In genomic region chr9:111937781-111938426, GRCh38 we compare ENCODE assay signal across 8 cellular contexts. TPM values are rescaled to one million over a fixed set of nuclear protein-coding genes. Genes with fewer than 3 reads are reported as not detected.
DNase-seq lines count a peak whose midpoint lies in the region; ATAC-seq, FAIRE-seq and TF ChIP-seq lines count a peak whose summit lies in the region.

No MANE protein-coding gene starts in this region.

- DNase-seq in GM12865 (ENCODE audit: low read depth) (peak; percentile 85), endothelial cell of umbilical vein (ENCODE audit: low read depth, low spot score) (peak; percentile 52), NCI-H748 (lab: John Stamatoyannopoulos, UW; ENCODE audit: unreplicated experiment) (no peak), 8988T (no peak), NCI-H2107 (lab: John Stamatoyannopoulos, UW) (no peak)
- DNase-seq in activated CD4-positive, CD25-positive, alpha-beta regulatory T cell treated with anti-CD3 and anti-CD28 coated beads, Interleukin-2, amount 50 U/mL, for 72 hours = peak; percentile 48

- peaks cover 6% of the 10 kb centered on the region for H3K4me1 ChIP-seq in endothelial cell of umbilical vein (ENCODE audit: control insufficient read depth, extremely low read depth, insufficient read depth, low read length)

- no peaks in the 10 kb centered on the region for H3K9me1 ChIP-seq in endothelial cell of umbilical vein (replicated peaks; ENCODE audit: control insufficient read depth, extremely low read depth, insufficient read depth, low read length)

- ATAC-seq in HG02885 (IDR thresholded peaks at IDR 0.05; ENCODE audit: poor library complexity, unreplicated experiment) = peak; percentile 71

- H2AFZ ChIP-seq in endothelial cell of umbilical vein (ENCODE audit: low read depth, low read length) = no peak overlapping the region

- H3K4me3 ChIP-seq in GM12865 (ENCODE audit: low read depth, low read length) (peak overlapping the region; percentile 13), endothelial cell of umbilical vein (replicated peaks in 1 of 3; ENCODE audit: insufficient read depth in 1 of 3, low read depth in 1 of 3, low read length in 3 of 3) (no peak overlapping the region), skin epidermis (no peak overlapping the region)

- peak; percentile 55 for FAIRE-seq in endothelial cell of umbilical vein (lab: Jason Lieb, UNC)

- peaks cover 3 to 4% of the 10 kb centered on the region in 2 experiments for H3K36me3 ChIP-seq in endothelial cell of umbilical vein (ENCODE audit: control insufficient read depth in 2 of 2, extremely low read depth in 1 of 2, insufficient read depth in 2 of 2, low read length in 2 of 2)

- POLR2A ChIA-PET in endothelial cell of umbilical vein (lab: Charles Lee) = no interaction called here

- intact Hi-C loops in endothelial cell of umbilical vein (cut with micrococcal nuclease) = no loop called here

- TF ChIP-seq CTCF in GM12865 (IDR thresholded peaks at IDR 0.05; ENCODE audit: insufficient read depth, low read depth, low read length, missing control alignments) = no peak
- no peak for TF ChIP-seq CTCF in endothelial cell of umbilical vein (IDR thresholded peaks at IDR 0.05; ENCODE audit: extremely low read depth in 1 of 2, insufficient read depth in 1 of 2, low read depth in 1 of 2, low read length in 2 of 2)

- H3K9me3 ChIP-seq in endothelial cell of umbilical vein (replicated peaks; ENCODE audit: control insufficient read depth, insufficient read depth, low read length) = no peaks in the 10 kb centered on the region

- H3K9ac ChIP-seq in endothelial cell of umbilical vein (replicated peaks; ENCODE audit: extremely low read depth, insufficient read depth, low read length) = no peak overlapping the region

- no peak overlapping the region for H3K27ac ChIP-seq in endothelial cell of umbilical vein (ENCODE audit: insufficient read depth, low read depth, low read length)
- peak overlapping the region in 19 of 21 experiments; percentile 13 to 81 (median 58) for H3K27ac ChIP-seq in skin epidermis

- no TSS peak for BruUV-seq in endothelial cell of umbilical vein (replicated peaks; lab: Mats Ljungman, UMichigan)

- dilution Hi-C loops in endothelial cell of umbilical vein (cut with MboI; ENCODE audit: extremely low pct_ligation_motif_present, low sequenced_read_pairs) = no loop called here

- no peaks in the 10 kb centered on the region for H3K79me2 ChIP-seq in endothelial cell of umbilical vein (ENCODE audit: control insufficient read depth, insufficient read depth, low read length)

- CTCF ChIA-PET in endothelial cell of umbilical vein (lab: Charles Lee) = interaction anchor here (1.0 to 3.0 kb wide), 3 partner anchors 18 to 137 kb away, joined by 3 to 17 read pairs (median 3); no protein-coding TSS in a partner anchor

- no peak for TF ChIP-seq POLR2A in endothelial cell of umbilical vein (IDR thresholded peaks at IDR 0.05; ENCODE audit: low read depth, low read length)

- H3K4me2 ChIP-seq in endothelial cell of umbilical vein (ENCODE audit: insufficient read depth, low read length) = no peak overlapping the region

- no peaks in the 10 kb centered on the region for H4K20me1 ChIP-seq in endothelial cell of umbilical vein (replicated peaks; ENCODE audit: control insufficient read depth, extremely low read depth, insufficient read depth, low read length)

- no peaks in the 10 kb centered on the region for H3K27me3 ChIP-seq in endothelial cell of umbilical vein (ENCODE audit: control insufficient read depth in 2 of 2, insufficient read depth in 2 of 2, low read length in 2 of 2)

TF ChIP-seq in endothelial cell of umbilical vein, 7 proteins besides CTCF, POLR2A, EP300 and RAD21:
- TF ChIP-seq POLR2AphosphoS5 (IDR thresholded peaks at IDR 0.05; ENCODE audit: insufficient read depth, low read depth, low read length) (peak; percentile 37), MAX (IDR thresholded peaks at IDR 0.05; ENCODE audit: insufficient read depth, insufficient read length) (no peak)

RNA-seq across cellular contexts. Expression of gene UGCG, which starts 41.3 kb away (rescaled TPM):
- total RNA-seq in endothelial cell of umbilical vein = 29.9 and 38.5 TPM in 2 replicates
- polyA plus RNA-seq in endothelial cell of umbilical vein = 26.1 and 28.5 TPM in 2 replicates
- polyA plus RNA-seq in endothelial cell of umbilical vein (2011; cell fraction: cytosol; rRNA removed) = 18.9 and 23.5 TPM in 2 replicates
- 30.6 and 36.9 TPM in 2 replicates for polyA plus RNA-seq in endothelial cell of umbilical vein (2011; cell fraction: nucleus; rRNA removed)
- polyA plus RNA-seq in endothelial cell of umbilical vein (2012) = 26.5 and 27.6 TPM in 2 replicates
- 47.2 and 52.6 TPM in 2 replicates for polyA minus RNA-seq in endothelial cell of umbilical vein
- polyA minus RNA-seq in endothelial cell of umbilical vein (2011; cell fraction: cytosol; rRNA and poly(A)+ RNA removed) = 23.6 TPM
- polyA minus RNA-seq in endothelial cell of umbilical vein (2011; cell fraction: nucleus; rRNA and poly(A)+ RNA removed) = 68.4 and 78.7 TPM in 2 replicates

Comparison
In these comparisons a context has a peak if more than half of its experiments do, and no peak if none do; other contexts are left out.
1. DNase-seq: peak in GM12865 (single experiment), activated CD4-positive, CD25-positive, alpha-beta regulatory T cell treated with anti-CD3 and anti-CD28 coated beads, Interleukin-2, amount 50 U/mL, for 72 hours (single experiment) and endothelial cell of umbilical vein (single experiment); none in NCI-H748 (single experiment), 8988T (single experiment) and NCI-H2107 (single experiment).